ENCODE assay signal across 26 cellular contexts in genomic region chr20:61766921-61767610, GRCh38.
"Had no signal": no experiment of that assay in that cellular context is flagged by ENCODE, and none has a peak within 500 bp of the region (broad histone marks: within the 10 kb centered on the region; RNA-seq: fewer than 3 reads in every experiment).

No MANE protein-coding gene starts in this region.

- H3K27ac Mint-ChIP-seq: activated CD4-positive, alpha-beta T cell treated with anti-CD3 and anti-CD28 coated beads for 36 hours; activated naive CD4-positive, alpha-beta T cell treated with anti-CD3 and anti-CD28 coated beads, Interleukin-2, amount 50 U/mL, for 72 hours; effector memory CD8-positive, alpha-beta T cell; naive thymus-derived CD4-positive, alpha-beta T cell; stimulated activated naive CD8-positive, alpha-beta T cell treated with anti-CD3 and anti-CD28 coated beads, Interleukin-15, Interleukin-2, amounts not matched to agents 100 ng/mL and 50 ng/mL, for 24 hours had no signal

- DNase-seq: activated CD4-positive, alpha-beta T cell treated with anti-CD3 and anti-CD28 coated beads for 36 hours; activated CD4-positive, alpha-beta T cell treated with anti-CD3 and anti-CD28 coated beads, Interleukin-2, amount 50 U/mL, for 48 hours; activated CD4-positive, CD25-positive, alpha-beta regulatory T cell; activated CD8-positive, alpha-beta memory T cell treated with anti-CD3 and anti-CD28 coated beads for 24 hours; activated gamma-delta T cell; anterior cingulate cortex; body of pancreas; effector memory CD8-positive, alpha-beta T cell; erythroblast; gastrocnemius medialis; glutamatergic neuron; left ventricle myocardium superior; midbrain; naive thymus-derived CD4-positive, alpha-beta T cell; occipital lobe; stimulated activated CD4-positive, alpha-beta T cell treated with anti-CD3 and anti-CD28 coated beads, Interleukin-12 subunit alpha, Interleukin-12 subunit beta, amount 100 ng/mL, for 4 hours; stimulated activated CD4-positive, alpha-beta T cell treated with anti-CD3 and anti-CD28 coated beads, Interleukin-4, amount 100 ng/mL, for 1 hour; substantia nigra; T-helper 1 cell; upper lobe of right lung had no signal

- H3K9me3 ChIP-seq: body of pancreas, gastrocnemius medialis, tibial artery, upper lobe of right lung had no signal

- H3K27me3 ChIP-seq: body of pancreas had no signal

- ATAC-seq: activated CD4-positive, alpha-beta T cell treated with anti-CD3 and anti-CD28 coated beads for 36 hours; activated naive CD4-positive, alpha-beta T cell treated with anti-CD3 and anti-CD28 coated beads, Interleukin-2, amount 50 U/mL, for 72 hours; body of pancreas; effector memory CD8-positive, alpha-beta T cell; gastrocnemius medialis; left ventricle myocardium superior; naive thymus-derived CD4-positive, alpha-beta T cell; right cardiac atrium; upper lobe of right lung had no signal

- H3K4me1 Mint-ChIP-seq: activated CD4-positive, alpha-beta T cell treated with anti-CD3 and anti-CD28 coated beads for 36 hours; naive thymus-derived CD4-positive, alpha-beta T cell had no signal

- H3K4me3 Mint-ChIP-seq: activated CD4-positive, alpha-beta T cell treated with anti-CD3 and anti-CD28 coated beads for 36 hours; effector memory CD8-positive, alpha-beta T cell; naive thymus-derived CD4-positive, alpha-beta T cell; stimulated activated naive CD8-positive, alpha-beta T cell treated with anti-CD3 and anti-CD28 coated beads, Interleukin-15, Interleukin-2, amounts not matched to agents 100 ng/mL and 50 ng/mL, for 24 hours had no signal

- H3K36me3 Mint-ChIP-seq: activated naive CD4-positive, alpha-beta T cell treated with anti-CD3 and anti-CD28 coated beads, Interleukin-2, amount 50 U/mL, for 72 hours; naive thymus-derived CD4-positive, alpha-beta T cell had no signal

- H3K9me3 Mint-ChIP-seq: activated naive CD4-positive, alpha-beta T cell treated with anti-CD3 and anti-CD28 coated beads, Interleukin-2, amount 50 U/mL, for 72 hours; effector memory CD8-positive, alpha-beta T cell; stimulated activated naive CD8-positive, alpha-beta T cell treated with anti-CD3 and anti-CD28 coated beads, Interleukin-15, Interleukin-2, amounts not matched to agents 100 ng/mL and 50 ng/mL, for 24 hours had no signal

- H3K4me3 ChIP-seq: body of pancreas, coronary artery, dorsolateral prefrontal cortex, gastrocnemius medialis, tibial artery, upper lobe of right lung had no signal

- H3K36me3 ChIP-seq: gastrocnemius medialis, tibial artery, upper lobe of right lung had no signal

- H3K4me1 ChIP-seq: body of pancreas, gastrocnemius medialis, tibial artery, upper lobe of right lung had no signal

- H3K27ac ChIP-seq: body of pancreas, coronary artery, dorsolateral prefrontal cortex, gastrocnemius medialis, tibial artery, upper lobe of right lung had no signal

- H3K27me3 Mint-ChIP-seq: stimulated activated naive CD8-positive, alpha-beta T cell treated with anti-CD3 and anti-CD28 coated beads, Interleukin-15, Interleukin-2, amounts not matched to agents 100 ng/mL and 50 ng/mL, for 24 hours had no signal
